ENCODE assay signal across 8 cellular contexts in genomic region chr17:36545465-36546417, GRCh38. TPM values are rescaled to one million over a fixed set of nuclear protein-coding genes. Genes with fewer than 3 reads are reported as not detected.
DNase-seq lines count a peak whose midpoint lies in the region; ATAC-seq and TF ChIP-seq lines count a peak whose summit lies in the region.

No MANE protein-coding gene starts in this region.

- H3K27me3 Mint-ChIP-seq in CD4-positive, alpha-beta T cell: no peaks in the 10 kb centered on the region
- H3K27me3 Mint-ChIP-seq in activated CD8-positive, alpha-beta T cell treated with anti-CD3 and anti-CD28 coated beads, Interleukin-2, amount 10 ng/mL, durations not matched to agents 7 days and 5 days (ENCODE audit: low read depth): no peaks in the 10 kb centered on the region

- intact Hi-C loops in CD4-positive, alpha-beta T cell (cut with DNase I, micrococcal nuclease): loop anchor here (1.0 to 5.0 kb wide), 6 partner anchors 10 to 403 kb away; partner anchors contain the start of genes DHRS11 (in 2 of the 2), AATF (in 1 of the 2), MRM1 (in 1 of the 2) and ZNHIT3 (in 1 of the 2)

- no peaks in the 10 kb centered on the region for H3K9me3 ChIP-seq in CD4-positive, alpha-beta T cell (ENCODE audit: control insufficient read depth, low read length)

- H3K4me1 Mint-ChIP-seq in CD4-positive, alpha-beta T cell (ENCODE audit: low read depth): peaks cover 53% of the 10 kb centered on the region
- peaks cover 43% of the 10 kb centered on the region for H3K4me1 Mint-ChIP-seq in activated CD8-positive, alpha-beta T cell treated with anti-CD3 and anti-CD28 coated beads, Interleukin-2, amount 10 ng/mL, durations not matched to agents 7 days and 5 days (ENCODE audit: low read depth)

- no peaks in the 10 kb centered on the region for H3K27me3 ChIP-seq in CD4-positive, alpha-beta T cell (ENCODE audit: control insufficient read depth, insufficient read depth, low read length)

- H3K9me3 Mint-ChIP-seq in CD4-positive, alpha-beta T cell: no peaks in the 10 kb centered on the region
- H3K9me3 Mint-ChIP-seq in activated CD8-positive, alpha-beta T cell treated with anti-CD3 and anti-CD28 coated beads, Interleukin-2, amount 10 ng/mL, durations not matched to agents 7 days and 5 days (ENCODE audit: insufficient read depth): no peaks in the 10 kb centered on the region

- H3K27ac ChIP-seq in CD4-positive, alpha-beta T cell (ENCODE audit: low read depth, low read length): peak overlapping the region; percentile 99

- peak; percentile 92 to 99 (median 96) for DNase-seq in CD4-positive, alpha-beta T cell
- DNase-seq in NCI-H82 (lab: John Stamatoyannopoulos, UW) (peak; percentile 98), ecto neural progenitor cell (ENCODE audit: low spot score) (peak; percentile 100), lung microvascular endothelial cell (ENCODE audit: low read depth in 2 of 2) (peak; percentile 98 to 99)
- peak; percentile 96 for DNase-seq in activated CD8-positive, alpha-beta T cell treated with anti-CD3 and anti-CD28 coated beads, Interleukin-2, amount 10 ng/mL, durations not matched to agents 7 days and 5 days
- peak; percentile 92 to 96 (median 93) for DNase-seq in stimulated activated CD4-positive, alpha-beta T cell treated with anti-CD3 and anti-CD28 coated beads, TNF-alpha, amount 100 ng/mL, for 24 hours (ENCODE audit: low read depth in 3 of 3)

- no peak for TF ChIP-seq CTCF in CD4-positive, alpha-beta T cell (IDR thresholded peaks at IDR 0.05)

- peak overlapping the region; percentile 97 for H3K4me3 Mint-ChIP-seq in CD4-positive, alpha-beta T cell
- H3K4me3 Mint-ChIP-seq in activated CD8-positive, alpha-beta T cell treated with anti-CD3 and anti-CD28 coated beads, Interleukin-2, amount 10 ng/mL, durations not matched to agents 7 days and 5 days: peak overlapping the region; percentile 87

- peaks cover 47% of the 10 kb centered on the region for H3K36me3 Mint-ChIP-seq in CD4-positive, alpha-beta T cell (ENCODE audit: low read depth)
- peaks cover 53% of the 10 kb centered on the region for H3K36me3 Mint-ChIP-seq in activated CD8-positive, alpha-beta T cell treated with anti-CD3 and anti-CD28 coated beads, Interleukin-2, amount 10 ng/mL, durations not matched to agents 7 days and 5 days (ENCODE audit: low read depth)

- POLR2A ChIA-PET in CD4-positive, alpha-beta T cell (lab: Charles Lee): interaction anchor here (0.6 to 4.0 kb wide), 21 partner anchors 8 to 1059 kb away, joined by 3 to 145 read pairs (median 4); partner anchors contain the start of genes AATF, MRM1, MYO19 and PIGW
- POLR2A ChIA-PET in activated CD8-positive, alpha-beta T cell treated with anti-CD3 and anti-CD28 coated beads, Interleukin-2, amount 10 ng/mL, durations not matched to agents 7 days and 5 days (lab: Charles Lee): interaction anchor here (0.6 to 4.7 kb wide), 15 partner anchors 10 to 1274 kb away, joined by 3 to 84 read pairs (median 4); partner anchors contain the start of genes ACACA, MRM1, MYO19 and PIGW

- ATAC-seq in CD4-positive, alpha-beta T cell (ENCODE audit: poor library complexity): peak; percentile 80
- peak; percentile 65 for ATAC-seq in GM19452 (IDR thresholded peaks at IDR 0.05; ENCODE audit: unreplicated experiment)
- ATAC-seq in HG03571 (IDR thresholded peaks at IDR 0.05; ENCODE audit: unreplicated experiment): peak; percentile 48
- peak; percentile 83 for ATAC-seq in activated CD8-positive, alpha-beta T cell treated with anti-CD3 and anti-CD28 coated beads, Interleukin-2, amount 10 ng/mL, durations not matched to agents 7 days and 5 days

- CTCF ChIA-PET in CD4-positive, alpha-beta T cell (lab: Charles Lee): interaction anchor here (0.9 to 3.8 kb wide), 6 partner anchors 10 to 63 kb away, joined by 3 to 33 read pairs (median 6); partner anchors contain the start of genes MYO19 and PIGW
- CTCF ChIA-PET in activated CD8-positive, alpha-beta T cell treated with anti-CD3 and anti-CD28 coated beads, Interleukin-2, amount 10 ng/mL, durations not matched to agents 7 days and 5 days (lab: Charles Lee): interaction anchor here (1.9 to 3.9 kb wide), 3 partner anchors 9 to 57 kb away, joined by 6 to 35 read pairs (median 12); partner anchors contain the start of genes MRM1, MYO19 and PIGW

- H3K27ac Mint-ChIP-seq in CD4-positive, alpha-beta T cell: peak overlapping the region; percentile 97
- peak overlapping the region; percentile 95 for H3K27ac Mint-ChIP-seq in activated CD8-positive, alpha-beta T cell treated with anti-CD3 and anti-CD28 coated beads, Interleukin-2, amount 10 ng/mL, durations not matched to agents 7 days and 5 days

RNA-seq across cellular contexts. Expression of gene GGNBP2, which starts 1.0 kb away (rescaled TPM):
- 100 to 1,000 TPM; 216 to 228 TPM for total RNA-seq in CD4-positive, alpha-beta T cell
- total RNA-seq in activated CD8-positive, alpha-beta T cell treated with anti-CD3 and anti-CD28 coated beads, Interleukin-2, amount 10 ng/mL, durations not matched to agents 7 days and 5 days: 100 to 1,000 TPM; 112 to 122 TPM
- total RNA-seq in lung microvascular endothelial cell: 29.0 and 37.3 TPM in 2 replicates

RNA-seq across cellular contexts. Expression of gene PIGW, which starts 11.0 kb away (rescaled TPM):
- total RNA-seq in CD4-positive, alpha-beta T cell: 1 to 10 TPM; 3.3 to 3.4 TPM
- 10 to 100 TPM in 1 of 2 experiments, 1 to 10 TPM in 1; 8.0 to 11.7 TPM for total RNA-seq in activated CD8-positive, alpha-beta T cell treated with anti-CD3 and anti-CD28 coated beads, Interleukin-2, amount 10 ng/mL, durations not matched to agents 7 days and 5 days
- 5.7 and 6.5 TPM in 2 replicates for total RNA-seq in lung microvascular endothelial cell

RNA-seq across cellular contexts. Expression of gene MYO19, which starts 11.1 kb away (rescaled TPM):
- total RNA-seq in CD4-positive, alpha-beta T cell: 10 to 100 TPM; 64.4 to 70.5 TPM
- total RNA-seq in activated CD8-positive, alpha-beta T cell treated with anti-CD3 and anti-CD28 coated beads, Interleukin-2, amount 10 ng/mL, durations not matched to agents 7 days and 5 days: 100 to 1,000 TPM; 136 to 142 TPM
- total RNA-seq in lung microvascular endothelial cell: 28.5 and 33.3 TPM in 2 replicates

RNA-seq across cellular contexts. Expression of gene DHRS11, which starts 45.9 kb away (rescaled TPM):
- total RNA-seq in CD4-positive, alpha-beta T cell: 1 to 10 TPM; 2.9 to 4.0 TPM
- 1 to 10 TPM; 4.7 to 5.0 TPM for total RNA-seq in activated CD8-positive, alpha-beta T cell treated with anti-CD3 and anti-CD28 coated beads, Interleukin-2, amount 10 ng/mL, durations not matched to agents 7 days and 5 days
- 5.2 and 5.8 TPM in 2 replicates for total RNA-seq in lung microvascular endothelial cell

RNA-seq across cellular contexts. Expression of gene MRM1, which starts 55.6 kb away (rescaled TPM):
- total RNA-seq in CD4-positive, alpha-beta T cell: 1 to 10 TPM in 1 of 2 experiments, under 1 TPM in 1; 0.81 to 1.1 TPM
- 10 to 100 TPM; 10.7 to 13.1 TPM for total RNA-seq in activated CD8-positive, alpha-beta T cell treated with anti-CD3 and anti-CD28 coated beads, Interleukin-2, amount 10 ng/mL, durations not matched to agents 7 days and 5 days
- total RNA-seq in lung microvascular endothelial cell: 2.0 and 4.4 TPM in 2 replicates

Comparison
In these comparisons a context has a peak if more than half of its experiments do, and no peak if none do; other contexts are left out.
1. Peak in every context shown above with its lines: DNase-seq, ATAC-seq and H3K27ac ChIP-seq.